Comparison of ENCODE assay signal across 13 cellular contexts in the genomic region with DNA sequence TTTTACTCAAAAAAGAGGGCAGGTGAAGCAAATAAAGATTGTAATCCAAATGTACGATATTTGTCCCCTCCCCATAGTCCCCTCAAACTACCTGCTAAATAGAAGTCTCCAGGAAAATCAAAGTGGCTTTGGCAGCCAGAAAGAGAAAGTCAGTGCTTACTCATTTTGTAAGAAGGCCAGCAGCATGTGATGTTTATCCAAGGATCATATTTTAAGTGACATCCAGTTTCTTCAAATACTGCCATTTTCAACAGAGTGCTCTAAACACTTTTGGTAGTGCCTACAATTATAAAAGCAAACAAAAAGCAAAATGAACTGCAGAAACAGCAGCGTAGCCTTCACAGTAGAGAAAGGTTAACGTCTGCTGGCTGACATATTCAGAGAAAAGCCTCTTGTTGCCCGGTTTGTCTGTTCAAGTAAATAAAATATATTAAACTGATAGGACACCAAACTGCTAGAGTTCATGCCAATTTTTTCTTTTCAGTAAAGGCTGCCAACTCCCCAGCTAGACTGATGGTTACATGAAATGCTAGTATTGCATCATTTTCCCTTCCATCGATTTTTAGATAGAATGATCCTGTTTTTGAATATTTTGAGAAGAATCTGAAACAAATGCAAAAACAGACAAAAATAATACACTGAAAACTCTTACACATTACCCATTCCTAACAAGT.
DNase-seq lines count a peak whose midpoint lies in the region; ATAC-seq and TF ChIP-seq lines count a peak whose summit lies in the region.
"Had no signal": no experiment of that assay in that cellular context is flagged by ENCODE, and none has a peak within 500 bp of the region (broad histone marks: within the 10 kb centered on the region; RNA-seq: fewer than 3 reads in every experiment).

No MANE protein-coding gene starts in this region.

- no peak for ATAC-seq in GM21723 (IDR thresholded peaks at IDR 0.05; ENCODE audit: unreplicated experiment)
- ATAC-seq: left ventricle myocardium superior had no signal

- TF ChIP-seq POLR2A in adrenal gland (IDR thresholded peaks at IDR 0.05): peak in 1 of 2 donors; percentile 36

- H3K9me3 ChIP-seq in adrenal gland (replicated peaks in 1 of 3): no peaks in the 10 kb centered on the region
- H3K9me3 ChIP-seq: SJCRH30 had no signal

- peak overlapping the region; percentile 37 to 81 (median 77) for H3K27ac ChIP-seq in adrenal gland
- H3K27ac ChIP-seq: esophagus muscularis mucosa, SJCRH30 had no signal

- H3K4me3 ChIP-seq in adrenal gland: peak overlapping the region in 1 of 4 donors; percentile 38
- H3K4me3 ChIP-seq: esophagus muscularis mucosa had no signal

- peaks cover 6 to 14% of the 10 kb centered on the region in 2 donors for H3K4me1 ChIP-seq in adrenal gland (replicated peaks in 1 of 2)

- no peak for TF ChIP-seq CTCF in adrenal gland (IDR thresholded peaks at IDR 0.05)

- 26 to 43% (median 36%) methylated on average over 5 of the region's 5 CpGs for WGBS in adrenal gland, 4 donors

- H3K27me3 ChIP-seq in adrenal gland: no peaks in the 10 kb centered on the region
- H3K27me3 ChIP-seq: esophagus muscularis mucosa, SJCRH30, upper lobe of left lung had no signal

- H3K36me3 ChIP-seq in adrenal gland (replicated peaks in 1 of 2): no peaks in the 10 kb centered on the region
- H3K36me3 ChIP-seq: esophagus muscularis mucosa, SJCRH30, upper lobe of left lung had no signal

- intact Hi-C loops in adrenal gland (cut with DNase I): no loop called here

- peak; percentile 24 for DNase-seq in Daoy (ENCODE audit: low read depth)
- peak; percentile 22 for DNase-seq in NCI-H1694 treated with DMSO at 0.1 percent for 48 hours (lab: John Stamatoyannopoulos, UW)
- peak in 6 of 7 donors; percentile 18 to 54 (median 30) for DNase-seq in adrenal gland
- DNase-seq in myocyte (ENCODE audit: low read depth): peak; percentile 2
- no peak for DNase-seq in NAMALWA (ENCODE audit: low spot score)
- DNase-seq in stimulated activated naive CD4-positive, alpha-beta T cell treated with Interleukin-2 at 50 U/mL for 16 hours (lab: John Stamatoyannopoulos, UW): no peak
- DNase-seq in activated naive CD4-positive, alpha-beta T cell (lab: John Stamatoyannopoulos, UW): no peak
- DNase-seq: activated CD4-positive, alpha-beta T cell treated with anti-CD3 and anti-CD28 coated beads, Interleukin-2, amount 10 ng/mL, durations not matched to agents 7 days and 5 days; left ventricle myocardium superior had no signal

Comparison
In these comparisons a context has a peak if more than half of its experiments do, and no peak if none do; other contexts are left out.
1. DNase-seq: peak in Daoy (single experiment), NCI-H1694 treated with DMSO at 0.1 percent for 48 hours (single experiment), adrenal gland (6 of 7) and myocyte (single experiment); none in NAMALWA (single experiment), stimulated activated naive CD4-positive, alpha-beta T cell treated with Interleukin-2 at 50 U/mL for 16 hours (single experiment) and activated naive CD4-positive, alpha-beta T cell (0 of 4).